ENCODE assay signal across 1 cellular context in genomic region chr10:73887038-73888015, GRCh38.
TF ChIP-seq lines count a peak whose summit lies in the region.

No MANE protein-coding gene starts in this region.

TF ChIP-seq in GM23338, 12 proteins besides CTCF, POLR2A, EP300 and RAD21 (continued from another document):
- no peak for TF ChIP-seq ETS1 (IDR thresholded peaks at IDR 0.05)
- no peak for TF ChIP-seq EZH2 (IDR thresholded peaks at IDR 0.05; ENCODE audit: low read depth, unreplicated experiment)
- TF ChIP-seq JUNB (IDR thresholded peaks at IDR 0.05; ENCODE audit: unreplicated experiment) = no peak
- no peak for TF ChIP-seq POLR2AphosphoS5 (IDR thresholded peaks at IDR 0.05; ENCODE audit: low read depth)
TF ChIP-seq in GM23338: peak in this region for 0.
